17 cellular contexts compared by ENCODE assay signal in genomic region chr1:209853677-209854076, GRCh38.
"Had no signal": no experiment of that assay in that cellular context is flagged by ENCODE, and none has a peak within 500 bp of the region (broad histone marks: within the 10 kb centered on the region; RNA-seq: fewer than 3 reads in every experiment).

No MANE protein-coding gene starts in this region.

- H3K4me1 ChIP-seq: body of pancreas had no signal

- H3K4me3 ChIP-seq: body of pancreas had no signal

- H3K9me3 Mint-ChIP-seq: activated B cell treated with CpG ODN at 0.5 μM for 24 hours; activated CD4-positive, alpha-beta T cell treated with anti-CD3 and anti-CD28 coated beads, Interleukin-2, amount 10 ng/mL, durations not matched to agents 24 days and 14 days; activated T-helper 17 cell treated with anti-CD3 and anti-CD28 coated beads, Interleukin-2, amount 50 U/mL, for 72 hours; central memory CD8-positive, alpha-beta T cell; natural killer cell treated with Interleukin-12 subunit alpha and Interleukin-12 subunit beta and Interleukin-15 and Interleukin-18, amount 100 ng/mL, for 72 hours; stimulated activated memory B cell treated with anti-CD40 and anti-IgM and Interleukin-4, amounts not matched to agents 10 μg/mL and 1 μg/mL and 100 μg/mL, for 72 hours; T-helper 2 cell treated with Interferon-gamma antibody and Interleukin-4, amounts not matched to agents 5 μg/mL and 100 μg/mL, for 36 hours; type B pancreatic cell had no signal

- H3K27ac ChIP-seq: body of pancreas, epithelial cell of prostate had no signal

- ATAC-seq: activated T-helper 17 cell treated with anti-CD3 and anti-CD28 coated beads, Interleukin-2, amount 50 U/mL, for 72 hours; body of pancreas; natural killer cell treated with Interleukin-12 subunit alpha and Interleukin-12 subunit beta and Interleukin-15 and Interleukin-18, amount 100 ng/mL, for 72 hours; stimulated activated memory B cell treated with anti-CD40 and anti-IgM and Interleukin-4, amounts not matched to agents 10 μg/mL and 1 μg/mL and 100 μg/mL, for 72 hours had no signal

- H3K9me3 ChIP-seq: body of pancreas had no signal

- H3K27me3 Mint-ChIP-seq: activated B cell treated with CpG ODN at 0.5 μM for 24 hours; activated CD4-positive, alpha-beta T cell treated with anti-CD3 and anti-CD28 coated beads, Interleukin-2, amount 10 ng/mL, durations not matched to agents 24 days and 14 days; activated T-helper 17 cell treated with anti-CD3 and anti-CD28 coated beads, Interleukin-2, amount 50 U/mL, for 72 hours; central memory CD8-positive, alpha-beta T cell; natural killer cell treated with Interleukin-12 subunit alpha and Interleukin-12 subunit beta and Interleukin-15 and Interleukin-18, amount 100 ng/mL, for 72 hours; stimulated activated memory B cell treated with anti-CD40 and anti-IgM and Interleukin-4, amounts not matched to agents 10 μg/mL and 1 μg/mL and 100 μg/mL, for 72 hours; type B pancreatic cell had no signal

- H3K27me3 ChIP-seq: body of pancreas had no signal

- H3K4me3 Mint-ChIP-seq: activated B cell treated with CpG ODN at 0.5 μM for 24 hours; activated CD4-positive, alpha-beta T cell treated with anti-CD3 and anti-CD28 coated beads, Interleukin-2, amount 10 ng/mL, durations not matched to agents 24 days and 14 days; activated T-helper 17 cell treated with anti-CD3 and anti-CD28 coated beads, Interleukin-2, amount 50 U/mL, for 72 hours; central memory CD8-positive, alpha-beta T cell; natural killer cell treated with Interleukin-12 subunit alpha and Interleukin-12 subunit beta and Interleukin-15 and Interleukin-18, amount 100 ng/mL, for 72 hours; stimulated activated memory B cell treated with anti-CD40 and anti-IgM and Interleukin-4, amounts not matched to agents 10 μg/mL and 1 μg/mL and 100 μg/mL, for 72 hours; T-helper 2 cell treated with Interferon-gamma antibody and Interleukin-4, amounts not matched to agents 5 μg/mL and 100 μg/mL, for 36 hours; type B pancreatic cell had no signal

- H3K27ac Mint-ChIP-seq: activated B cell treated with CpG ODN at 0.5 μM for 24 hours; activated CD4-positive, alpha-beta T cell treated with anti-CD3 and anti-CD28 coated beads, Interleukin-2, amount 10 ng/mL, durations not matched to agents 24 days and 14 days; activated T-helper 17 cell treated with anti-CD3 and anti-CD28 coated beads, Interleukin-2, amount 50 U/mL, for 72 hours; natural killer cell treated with Interleukin-12 subunit alpha and Interleukin-12 subunit beta and Interleukin-15 and Interleukin-18, amount 100 ng/mL, for 72 hours; stimulated activated memory B cell treated with anti-CD40 and anti-IgM and Interleukin-4, amounts not matched to agents 10 μg/mL and 1 μg/mL and 100 μg/mL, for 72 hours; T-helper 2 cell treated with Interferon-gamma antibody and Interleukin-4, amounts not matched to agents 5 μg/mL and 100 μg/mL, for 36 hours; type B pancreatic cell had no signal

- DNase-seq: activated B cell treated with CpG ODN at 0.5 μM for 24 hours; activated CD4-positive, alpha-beta T cell treated with anti-CD3 and anti-CD28 coated beads, Interleukin-2, amount 10 ng/mL, durations not matched to agents 24 days and 14 days; activated naive CD4-positive, alpha-beta T cell treated with Interleukin-2 at 50 U/mL for 16 hours; body of pancreas; dermis blood vessel endothelial cell; foreskin melanocyte; mesendoderm; retina; stimulated activated CD4-positive, alpha-beta T cell treated with anti-CD3 and anti-CD28 coated beads, Interleukin-12 subunit alpha, Interleukin-12 subunit beta, amount 100 ng/mL, for 4 hours; stimulated activated CD4-positive, alpha-beta T cell treated with anti-CD3 and anti-CD28 coated beads, Interleukin-2, amount 100 ng/mL, for 24 hours had no signal
